2 cellular contexts compared by ENCODE assay signal in the genomic region with DNA sequence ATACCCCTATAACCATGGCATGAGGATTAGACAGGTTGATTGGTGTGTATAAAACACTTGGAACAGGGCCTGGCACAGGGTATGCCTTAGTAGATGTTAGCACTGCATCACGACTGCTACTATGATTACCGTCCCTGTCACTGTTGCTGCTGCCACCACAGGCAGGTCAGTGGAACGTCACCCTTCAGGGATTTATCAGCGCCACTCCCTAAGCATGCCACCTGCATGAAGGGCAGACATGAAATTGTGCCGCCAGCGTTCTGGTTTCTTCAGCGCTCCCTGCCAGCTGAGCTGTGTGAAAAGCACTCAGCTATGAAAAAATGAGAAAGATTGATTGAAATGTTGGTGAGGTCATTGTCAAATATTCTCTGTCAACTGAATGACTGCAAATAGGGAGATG.
TF ChIP-seq lines count a peak whose summit lies in the region.

No MANE protein-coding gene starts in this region.

TF ChIP-seq in SK-N-SH, 30 proteins besides CTCF, POLR2A, EP300 and RAD21 (continued from another document):
- TF ChIP-seq RFX5 (IDR thresholded peaks at IDR 0.05; ENCODE audit: low read length) (no peak), ELF1 (IDR thresholded peaks at IDR 0.05) (no peak), FOXM1 (IDR thresholded peaks at IDR 0.05; ENCODE audit: low read depth) (no peak), TCF12 (IDR thresholded peaks at IDR 0.05) (no peak), MEF2A (IDR thresholded peaks at IDR 0.05; ENCODE audit: borderline replicate concordance, low read depth) (no peak), CHD2 (IDR thresholded peaks at IDR 0.05; ENCODE audit: low read length, partially characterized antibody) (no peak), SMC3 (IDR thresholded peaks at IDR 0.05; ENCODE audit: low read depth, low read length) (no peak), RXRA (IDR thresholded peaks at IDR 0.05; ENCODE audit: borderline replicate concordance, low read depth) (no peak), MXI1 (IDR thresholded peaks at IDR 0.05; ENCODE audit: low read depth, low read length) (no peak), NFIC (IDR thresholded peaks at IDR 0.05; ENCODE audit: borderline replicate concordance) (no peak)
- TF ChIP-seq, protein P1, sequence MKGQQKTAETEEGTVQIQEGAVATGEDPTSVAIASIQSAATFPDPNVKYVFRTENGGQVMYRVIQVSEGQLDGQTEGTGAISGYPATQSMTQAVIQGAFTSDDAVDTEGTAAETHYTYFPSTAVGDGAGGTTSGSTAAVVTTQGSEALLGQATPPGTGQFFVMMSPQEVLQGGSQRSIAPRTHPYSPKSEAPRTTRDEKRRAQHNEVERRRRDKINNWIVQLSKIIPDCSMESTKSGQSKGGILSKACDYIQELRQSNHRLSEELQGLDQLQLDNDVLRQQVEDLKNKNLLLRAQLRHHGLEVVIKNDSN (IDR thresholded peaks at IDR 0.05; ENCODE audit: borderline replicate concordance, low read depth) = no peak
- TF ChIP-seq, protein P2, sequence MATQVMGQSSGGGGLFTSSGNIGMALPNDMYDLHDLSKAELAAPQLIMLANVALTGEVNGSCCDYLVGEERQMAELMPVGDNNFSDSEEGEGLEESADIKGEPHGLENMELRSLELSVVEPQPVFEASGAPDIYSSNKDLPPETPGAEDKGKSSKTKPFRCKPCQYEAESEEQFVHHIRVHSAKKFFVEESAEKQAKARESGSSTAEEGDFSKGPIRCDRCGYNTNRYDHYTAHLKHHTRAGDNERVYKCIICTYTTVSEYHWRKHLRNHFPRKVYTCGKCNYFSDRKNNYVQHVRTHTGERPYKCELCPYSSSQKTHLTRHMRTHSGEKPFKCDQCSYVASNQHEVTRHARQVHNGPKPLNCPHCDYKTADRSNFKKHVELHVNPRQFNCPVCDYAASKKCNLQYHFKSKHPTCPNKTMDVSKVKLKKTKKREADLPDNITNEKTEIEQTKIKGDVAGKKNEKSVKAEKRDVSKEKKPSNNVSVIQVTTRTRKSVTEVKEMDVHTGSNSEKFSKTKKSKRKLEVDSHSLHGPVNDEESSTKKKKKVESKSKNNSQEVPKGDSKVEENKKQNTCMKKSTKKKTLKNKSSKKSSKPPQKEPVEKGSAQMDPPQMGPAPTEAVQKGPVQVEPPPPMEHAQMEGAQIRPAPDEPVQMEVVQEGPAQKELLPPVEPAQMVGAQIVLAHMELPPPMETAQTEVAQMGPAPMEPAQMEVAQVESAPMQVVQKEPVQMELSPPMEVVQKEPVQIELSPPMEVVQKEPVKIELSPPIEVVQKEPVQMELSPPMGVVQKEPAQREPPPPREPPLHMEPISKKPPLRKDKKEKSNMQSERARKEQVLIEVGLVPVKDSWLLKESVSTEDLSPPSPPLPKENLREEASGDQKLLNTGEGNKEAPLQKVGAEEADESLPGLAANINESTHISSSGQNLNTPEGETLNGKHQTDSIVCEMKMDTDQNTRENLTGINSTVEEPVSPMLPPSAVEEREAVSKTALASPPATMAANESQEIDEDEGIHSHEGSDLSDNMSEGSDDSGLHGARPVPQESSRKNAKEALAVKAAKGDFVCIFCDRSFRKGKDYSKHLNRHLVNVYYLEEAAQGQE (IDR thresholded peaks at IDR 0.05; ENCODE audit: low read depth, low read length) = no peak
- TF ChIP-seq, protein P3, sequence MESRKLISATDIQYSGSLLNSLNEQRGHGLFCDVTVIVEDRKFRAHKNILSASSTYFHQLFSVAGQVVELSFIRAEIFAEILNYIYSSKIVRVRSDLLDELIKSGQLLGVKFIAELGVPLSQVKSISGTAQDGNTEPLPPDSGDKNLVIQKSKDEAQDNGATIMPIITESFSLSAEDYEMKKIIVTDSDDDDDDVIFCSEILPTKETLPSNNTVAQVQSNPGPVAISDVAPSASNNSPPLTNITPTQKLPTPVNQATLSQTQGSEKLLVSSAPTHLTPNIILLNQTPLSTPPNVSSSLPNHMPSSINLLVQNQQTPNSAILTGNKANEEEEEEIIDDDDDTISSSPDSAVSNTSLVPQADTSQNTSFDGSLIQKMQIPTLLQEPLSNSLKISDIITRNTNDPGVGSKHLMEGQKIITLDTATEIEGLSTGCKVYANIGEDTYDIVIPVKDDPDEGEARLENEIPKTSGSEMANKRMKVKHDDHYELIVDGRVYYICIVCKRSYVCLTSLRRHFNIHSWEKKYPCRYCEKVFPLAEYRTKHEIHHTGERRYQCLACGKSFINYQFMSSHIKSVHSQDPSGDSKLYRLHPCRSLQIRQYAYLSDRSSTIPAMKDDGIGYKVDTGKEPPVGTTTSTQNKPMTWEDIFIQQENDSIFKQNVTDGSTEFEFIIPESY (IDR thresholded peaks at IDR 0.05; ENCODE audit: borderline replicate concordance, low read depth) = no peak
TF ChIP-seq in SK-N-SH: peak in this region for 0.

TF ChIP-seq in SK-N-SH treated with all-trans-retinoic acid at 6 μM for 48 hours, 23 proteins besides CTCF, POLR2A, EP300 and RAD21 (continued from another document):
- TF ChIP-seq, protein P4, sequence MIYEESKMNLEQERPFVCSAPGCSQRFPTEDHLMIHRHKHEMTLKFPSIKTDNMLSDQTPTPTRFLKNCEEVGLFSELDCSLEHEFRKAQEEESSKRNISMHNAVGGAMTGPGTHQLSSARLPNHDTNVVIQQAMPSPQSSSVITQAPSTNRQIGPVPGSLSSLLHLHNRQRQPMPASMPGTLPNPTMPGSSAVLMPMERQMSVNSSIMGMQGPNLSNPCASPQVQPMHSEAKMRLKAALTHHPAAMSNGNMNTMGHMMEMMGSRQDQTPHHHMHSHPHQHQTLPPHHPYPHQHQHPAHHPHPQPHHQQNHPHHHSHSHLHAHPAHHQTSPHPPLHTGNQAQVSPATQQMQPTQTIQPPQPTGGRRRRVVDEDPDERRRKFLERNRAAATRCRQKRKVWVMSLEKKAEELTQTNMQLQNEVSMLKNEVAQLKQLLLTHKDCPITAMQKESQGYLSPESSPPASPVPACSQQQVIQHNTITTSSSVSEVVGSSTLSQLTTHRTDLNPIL (CRISPR knock-in tag; IDR thresholded peaks at IDR 0.05; ENCODE audit: low read depth) = no peak
- TF ChIP-seq ZFP3 (CRISPR knock-in tag; IDR thresholded peaks at IDR 0.05) (no peak), ZC3H10 (CRISPR knock-in tag; IDR thresholded peaks at IDR 0.05) (no peak), BACH2 (CRISPR knock-in tag; IDR thresholded peaks at IDR 0.05; ENCODE audit: borderline replicate concordance) (no peak), RARB (CRISPR knock-in tag; IDR thresholded peaks at IDR 0.05) (no peak), GLIS3 (CRISPR knock-in tag; IDR thresholded peaks at IDR 0.05) (no peak), OSR1 (CRISPR knock-in tag; IDR thresholded peaks at IDR 0.05) (no peak)
- TF ChIP-seq, protein P5, sequence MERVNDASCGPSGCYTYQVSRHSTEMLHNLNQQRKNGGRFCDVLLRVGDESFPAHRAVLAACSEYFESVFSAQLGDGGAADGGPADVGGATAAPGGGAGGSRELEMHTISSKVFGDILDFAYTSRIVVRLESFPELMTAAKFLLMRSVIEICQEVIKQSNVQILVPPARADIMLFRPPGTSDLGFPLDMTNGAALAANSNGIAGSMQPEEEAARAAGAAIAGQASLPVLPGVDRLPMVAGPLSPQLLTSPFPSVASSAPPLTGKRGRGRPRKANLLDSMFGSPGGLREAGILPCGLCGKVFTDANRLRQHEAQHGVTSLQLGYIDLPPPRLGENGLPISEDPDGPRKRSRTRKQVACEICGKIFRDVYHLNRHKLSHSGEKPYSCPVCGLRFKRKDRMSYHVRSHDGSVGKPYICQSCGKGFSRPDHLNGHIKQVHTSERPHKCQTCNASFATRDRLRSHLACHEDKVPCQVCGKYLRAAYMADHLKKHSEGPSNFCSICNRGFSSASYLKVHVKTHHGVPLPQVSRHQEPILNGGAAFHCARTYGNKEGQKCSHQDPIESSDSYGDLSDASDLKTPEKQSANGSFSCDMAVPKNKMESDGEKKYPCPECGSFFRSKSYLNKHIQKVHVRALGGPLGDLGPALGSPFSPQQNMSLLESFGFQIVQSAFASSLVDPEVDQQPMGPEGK (CRISPR knock-in tag; IDR thresholded peaks at IDR 0.05; ENCODE audit: borderline replicate concordance) = no peak
